1 cellular context compared by ENCODE assay signal in the genomic region with DNA sequence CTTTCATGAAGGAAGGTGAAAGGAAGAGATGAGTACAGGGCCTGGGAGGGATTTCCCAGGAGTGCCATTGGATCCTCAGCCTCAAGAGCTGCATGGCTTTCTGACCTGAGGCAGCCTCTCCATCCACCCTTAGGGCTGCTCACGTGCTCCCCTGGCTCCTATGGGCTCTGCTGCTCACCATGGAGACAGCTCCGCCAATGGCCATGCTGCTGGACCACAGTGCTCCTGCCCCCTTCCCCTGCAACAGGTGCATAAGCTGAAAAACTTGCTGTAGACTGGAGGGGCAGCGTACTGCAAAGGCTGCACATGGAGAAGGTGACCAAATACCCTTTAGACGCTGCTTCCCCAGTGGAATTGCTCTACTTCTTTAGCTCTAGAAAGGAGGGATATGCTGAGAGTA.
TF ChIP-seq lines count a peak whose summit lies in the region.

No MANE protein-coding gene starts in this region.

TF ChIP-seq in WTC11, 78 proteins besides CTCF, POLR2A, EP300 and RAD21 (continued from another document):
- TF ChIP-seq, protein P1, sequence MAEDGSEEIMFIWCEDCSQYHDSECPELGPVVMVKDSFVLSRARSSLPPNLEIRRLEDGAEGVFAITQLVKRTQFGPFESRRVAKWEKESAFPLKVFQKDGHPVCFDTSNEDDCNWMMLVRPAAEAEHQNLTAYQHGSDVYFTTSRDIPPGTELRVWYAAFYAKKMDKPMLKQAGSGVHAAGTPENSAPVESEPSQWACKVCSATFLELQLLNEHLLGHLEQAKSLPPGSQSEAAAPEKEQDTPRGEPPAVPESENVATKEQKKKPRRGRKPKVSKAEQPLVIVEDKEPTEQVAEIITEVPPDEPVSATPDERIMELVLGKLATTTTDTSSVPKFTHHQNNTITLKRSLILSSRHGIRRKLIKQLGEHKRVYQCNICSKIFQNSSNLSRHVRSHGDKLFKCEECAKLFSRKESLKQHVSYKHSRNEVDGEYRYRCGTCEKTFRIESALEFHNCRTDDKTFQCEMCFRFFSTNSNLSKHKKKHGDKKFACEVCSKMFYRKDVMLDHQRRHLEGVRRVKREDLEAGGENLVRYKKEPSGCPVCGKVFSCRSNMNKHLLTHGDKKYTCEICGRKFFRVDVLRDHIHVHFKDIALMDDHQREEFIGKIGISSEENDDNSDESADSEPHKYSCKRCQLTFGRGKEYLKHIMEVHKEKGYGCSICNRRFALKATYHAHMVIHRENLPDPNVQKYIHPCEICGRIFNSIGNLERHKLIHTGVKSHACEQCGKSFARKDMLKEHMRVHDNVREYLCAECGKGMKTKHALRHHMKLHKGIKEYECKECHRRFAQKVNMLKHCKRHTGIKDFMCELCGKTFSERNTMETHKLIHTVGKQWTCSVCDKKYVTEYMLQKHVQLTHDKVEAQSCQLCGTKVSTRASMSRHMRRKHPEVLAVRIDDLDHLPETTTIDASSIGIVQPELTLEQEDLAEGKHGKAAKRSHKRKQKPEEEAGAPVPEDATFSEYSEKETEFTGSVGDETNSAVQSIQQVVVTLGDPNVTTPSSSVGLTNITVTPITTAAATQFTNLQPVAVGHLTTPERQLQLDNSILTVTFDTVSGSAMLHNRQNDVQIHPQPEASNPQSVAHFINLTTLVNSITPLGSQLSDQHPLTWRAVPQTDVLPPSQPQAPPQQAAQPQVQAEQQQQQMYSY (CRISPR knock-in tag; IDR thresholded peaks at IDR 0.05): no peak
- TF ChIP-seq, protein P2, sequence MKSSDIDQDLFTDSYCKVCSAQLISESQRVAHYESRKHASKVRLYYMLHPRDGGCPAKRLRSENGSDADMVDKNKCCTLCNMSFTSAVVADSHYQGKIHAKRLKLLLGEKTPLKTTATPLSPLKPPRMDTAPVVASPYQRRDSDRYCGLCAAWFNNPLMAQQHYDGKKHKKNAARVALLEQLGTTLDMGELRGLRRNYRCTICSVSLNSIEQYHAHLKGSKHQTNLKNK (CRISPR knock-in tag; IDR thresholded peaks at IDR 0.05): no peak
- TF ChIP-seq ZNF138 (CRISPR knock-in tag; conservative IDR thresholded peaks at IDR 0.05) (no peak), USF1 (CRISPR knock-in tag; IDR thresholded peaks at IDR 0.05) (no peak), ZNF263 (CRISPR knock-in tag; IDR thresholded peaks at IDR 0.05; ENCODE audit: low read depth) (no peak), ELF4 (CRISPR knock-in tag; IDR thresholded peaks at IDR 0.05; ENCODE audit: low read depth) (no peak), FOXK1 (CRISPR knock-in tag; IDR thresholded peaks at IDR 0.05) (no peak)
- TF ChIP-seq, protein P3, sequence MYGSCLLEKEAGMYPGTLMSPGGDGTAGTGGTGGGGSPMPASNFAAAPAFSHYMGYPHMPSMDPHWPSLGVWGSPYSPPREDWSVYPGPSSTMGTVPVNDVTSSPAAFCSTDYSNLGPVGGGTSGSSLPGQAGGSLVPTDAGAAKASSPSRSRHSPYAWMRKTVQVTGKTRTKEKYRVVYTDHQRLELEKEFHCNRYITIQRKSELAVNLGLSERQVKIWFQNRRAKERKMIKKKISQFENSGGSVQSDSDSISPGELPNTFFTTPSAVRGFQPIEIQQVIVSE (CRISPR knock-in tag; IDR thresholded peaks at IDR 0.05; ENCODE audit: borderline replicate concordance): no peak
- TF ChIP-seq, protein P4, sequence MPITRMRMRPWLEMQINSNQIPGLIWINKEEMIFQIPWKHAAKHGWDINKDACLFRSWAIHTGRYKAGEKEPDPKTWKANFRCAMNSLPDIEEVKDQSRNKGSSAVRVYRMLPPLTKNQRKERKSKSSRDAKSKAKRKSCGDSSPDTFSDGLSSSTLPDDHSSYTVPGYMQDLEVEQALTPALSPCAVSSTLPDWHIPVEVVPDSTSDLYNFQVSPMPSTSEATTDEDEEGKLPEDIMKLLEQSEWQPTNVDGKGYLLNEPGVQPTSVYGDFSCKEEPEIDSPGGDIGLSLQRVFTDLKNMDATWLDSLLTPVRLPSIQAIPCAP (CRISPR knock-in tag; IDR thresholded peaks at IDR 0.05): no peak
- TF ChIP-seq, protein P5, sequence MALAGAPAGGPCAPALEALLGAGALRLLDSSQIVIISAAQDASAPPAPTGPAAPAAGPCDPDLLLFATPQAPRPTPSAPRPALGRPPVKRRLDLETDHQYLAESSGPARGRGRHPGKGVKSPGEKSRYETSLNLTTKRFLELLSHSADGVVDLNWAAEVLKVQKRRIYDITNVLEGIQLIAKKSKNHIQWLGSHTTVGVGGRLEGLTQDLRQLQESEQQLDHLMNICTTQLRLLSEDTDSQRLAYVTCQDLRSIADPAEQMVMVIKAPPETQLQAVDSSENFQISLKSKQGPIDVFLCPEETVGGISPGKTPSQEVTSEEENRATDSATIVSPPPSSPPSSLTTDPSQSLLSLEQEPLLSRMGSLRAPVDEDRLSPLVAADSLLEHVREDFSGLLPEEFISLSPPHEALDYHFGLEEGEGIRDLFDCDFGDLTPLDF (CRISPR knock-in tag; IDR thresholded peaks at IDR 0.05): no peak
